8 cellular contexts compared by ENCODE assay signal in genomic region chr5:31193591-31194457, GRCh38.
DNase-seq lines count a peak whose midpoint lies in the region; ATAC-seq, FAIRE-seq and TF ChIP-seq lines count a peak whose summit lies in the region.

Gene CDH6, plus strand, starts transcription at chr5:31193686. Its CDS starts 73,788 bp downstream, at chr5:31267474.

- H3K27ac Mint-ChIP-seq in nephron progenitor cell, result peak within 1 kb of the TSS; percentile 50

- H3K4me1 ChIP-seq in HEK293 (ENCODE audit: control insufficient read depth, insufficient read depth, low read length), result peaks cover 6% of the 10 kb centered on the region; the same call in 1 of the 2 replicates

- peak; percentile 79 for DNase-seq in RCC 7860 (ENCODE audit: low spot score)
- DNase-seq in fibroblast of peridontal ligament (ENCODE audit: extremely low read depth), result peak; percentile 55
- DNase-seq in nephron progenitor cell, result peak; percentile 73
- DNase-seq in SW 1271 (lab: John Stamatoyannopoulos, UW), result no peak
- DNase-seq in NCI-H2029 (lab: John Stamatoyannopoulos, UW), result no peak
- no peak for DNase-seq in cerebellar nuclear complex (lab: John Stamatoyannopoulos, UW)

- H3K27ac ChIP-seq in HEK293 (ENCODE audit: extremely low read depth, low read depth, low read length), result no peak within 1 kb of the TSS

- H3K9me3 ChIP-seq in HEK293 (ENCODE audit: control insufficient read depth, insufficient read depth, low read depth, low read length), result no peaks in the 10 kb centered on the region

- no peaks in the 10 kb centered on the region for H3K36me3 Mint-ChIP-seq in nephron progenitor cell (ENCODE audit: low read depth)

- peak within 1 kb of the TSS; percentile 85 for H3K4me3 Mint-ChIP-seq in nephron progenitor cell

- TF ChIP-seq CTCF in HEK293 (tag by site-specific recombination; IDR thresholded peaks at IDR 0.05) (no peak), nephron progenitor cell (IDR thresholded peaks at IDR 0.05) (no peak)

- H3K36me3 ChIP-seq in HEK293 (ENCODE audit: control insufficient read depth in 2 of 2, insufficient read depth in 1 of 2, low read length in 2 of 2), result no peaks in the 10 kb centered on the region

- POLR2A ChIA-PET in HEK293 (lab: Yijun Ruan, JAX), result interaction anchor here (0.6 kb wide), 1 partner anchor 262 kb away, joined by 3 read pairs; no protein-coding TSS in a partner anchor

- FAIRE-seq in RCC 7860 (lab: Jason Lieb, UNC), result peak; percentile 15

- no peaks in the 10 kb centered on the region for H3K9me3 Mint-ChIP-seq in nephron progenitor cell

- peak within 1 kb of the TSS; percentile 61 for H3K4me3 ChIP-seq in HEK293 (ENCODE audit: low read depth, low read length)

- CTCF ChIA-PET in HEK293 (lab: Yijun Ruan, JAX), result interaction anchor here (0.9 to 1.5 kb wide), 2 partner anchors 38 kb away, joined by 4 read pairs; no protein-coding TSS in a partner anchor

- H3K4me1 Mint-ChIP-seq in nephron progenitor cell, result peaks cover 62% of the 10 kb centered on the region

- H3K27me3 Mint-ChIP-seq in nephron progenitor cell (ENCODE audit: low read depth, poor library complexity), result peaks cover 17% of the 10 kb centered on the region

- no peak for ATAC-seq in GM19397 (IDR thresholded peaks at IDR 0.05; ENCODE audit: unreplicated experiment)

TF ChIP-seq in HEK293, 187 proteins besides CTCF, POLR2A, EP300 and RAD21 (continues in another document):
- TF ChIP-seq MEIS1 (CRISPR knock-in tag; IDR thresholded peaks at IDR 0.05; ENCODE audit: borderline replicate concordance), result peak; percentile 14; the same call in 1 of the 2 replicates
- TF ChIP-seq SP3 (tag by site-specific recombination; IDR thresholded peaks at IDR 0.05), result 0 out of 2 replicates have a peak, but pooled peaks have one; percentile 11
- TF ChIP-seq ZNF600 (tag by site-specific recombination; IDR thresholded peaks at IDR 0.05), result peak; percentile 64; the same call in 1 of the 2 replicates
- TF ChIP-seq, protein P1, sequence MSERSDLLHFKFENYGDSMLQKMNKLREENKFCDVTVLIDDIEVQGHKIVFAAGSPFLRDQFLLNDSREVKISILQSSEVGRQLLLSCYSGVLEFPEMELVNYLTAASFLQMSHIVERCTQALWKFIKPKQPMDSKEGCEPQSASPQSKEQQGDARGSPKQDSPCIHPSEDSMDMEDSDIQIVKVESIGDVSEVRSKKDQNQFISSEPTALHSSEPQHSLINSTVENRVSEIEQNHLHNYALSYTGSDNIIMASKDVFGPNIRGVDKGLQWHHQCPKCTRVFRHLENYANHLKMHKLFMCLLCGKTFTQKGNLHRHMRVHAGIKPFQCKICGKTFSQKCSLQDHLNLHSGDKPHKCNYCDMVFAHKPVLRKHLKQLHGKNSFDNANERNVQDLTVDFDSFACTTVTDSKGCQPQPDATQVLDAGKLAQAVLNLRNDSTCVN (tag by site-specific recombination; optimal IDR thresholded peaks at IDR 0.05), result peak; percentile 46
- TF ChIP-seq, protein P2, sequence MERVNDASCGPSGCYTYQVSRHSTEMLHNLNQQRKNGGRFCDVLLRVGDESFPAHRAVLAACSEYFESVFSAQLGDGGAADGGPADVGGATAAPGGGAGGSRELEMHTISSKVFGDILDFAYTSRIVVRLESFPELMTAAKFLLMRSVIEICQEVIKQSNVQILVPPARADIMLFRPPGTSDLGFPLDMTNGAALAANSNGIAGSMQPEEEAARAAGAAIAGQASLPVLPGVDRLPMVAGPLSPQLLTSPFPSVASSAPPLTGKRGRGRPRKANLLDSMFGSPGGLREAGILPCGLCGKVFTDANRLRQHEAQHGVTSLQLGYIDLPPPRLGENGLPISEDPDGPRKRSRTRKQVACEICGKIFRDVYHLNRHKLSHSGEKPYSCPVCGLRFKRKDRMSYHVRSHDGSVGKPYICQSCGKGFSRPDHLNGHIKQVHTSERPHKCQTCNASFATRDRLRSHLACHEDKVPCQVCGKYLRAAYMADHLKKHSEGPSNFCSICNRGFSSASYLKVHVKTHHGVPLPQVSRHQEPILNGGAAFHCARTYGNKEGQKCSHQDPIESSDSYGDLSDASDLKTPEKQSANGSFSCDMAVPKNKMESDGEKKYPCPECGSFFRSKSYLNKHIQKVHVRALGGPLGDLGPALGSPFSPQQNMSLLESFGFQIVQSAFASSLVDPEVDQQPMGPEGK (tag by site-specific recombination; IDR thresholded peaks at IDR 0.05), result no peak
- TF ChIP-seq ZNF692 (tag by site-specific recombination; IDR thresholded peaks at IDR 0.05), result no peak
- TF ChIP-seq, protein P3, sequence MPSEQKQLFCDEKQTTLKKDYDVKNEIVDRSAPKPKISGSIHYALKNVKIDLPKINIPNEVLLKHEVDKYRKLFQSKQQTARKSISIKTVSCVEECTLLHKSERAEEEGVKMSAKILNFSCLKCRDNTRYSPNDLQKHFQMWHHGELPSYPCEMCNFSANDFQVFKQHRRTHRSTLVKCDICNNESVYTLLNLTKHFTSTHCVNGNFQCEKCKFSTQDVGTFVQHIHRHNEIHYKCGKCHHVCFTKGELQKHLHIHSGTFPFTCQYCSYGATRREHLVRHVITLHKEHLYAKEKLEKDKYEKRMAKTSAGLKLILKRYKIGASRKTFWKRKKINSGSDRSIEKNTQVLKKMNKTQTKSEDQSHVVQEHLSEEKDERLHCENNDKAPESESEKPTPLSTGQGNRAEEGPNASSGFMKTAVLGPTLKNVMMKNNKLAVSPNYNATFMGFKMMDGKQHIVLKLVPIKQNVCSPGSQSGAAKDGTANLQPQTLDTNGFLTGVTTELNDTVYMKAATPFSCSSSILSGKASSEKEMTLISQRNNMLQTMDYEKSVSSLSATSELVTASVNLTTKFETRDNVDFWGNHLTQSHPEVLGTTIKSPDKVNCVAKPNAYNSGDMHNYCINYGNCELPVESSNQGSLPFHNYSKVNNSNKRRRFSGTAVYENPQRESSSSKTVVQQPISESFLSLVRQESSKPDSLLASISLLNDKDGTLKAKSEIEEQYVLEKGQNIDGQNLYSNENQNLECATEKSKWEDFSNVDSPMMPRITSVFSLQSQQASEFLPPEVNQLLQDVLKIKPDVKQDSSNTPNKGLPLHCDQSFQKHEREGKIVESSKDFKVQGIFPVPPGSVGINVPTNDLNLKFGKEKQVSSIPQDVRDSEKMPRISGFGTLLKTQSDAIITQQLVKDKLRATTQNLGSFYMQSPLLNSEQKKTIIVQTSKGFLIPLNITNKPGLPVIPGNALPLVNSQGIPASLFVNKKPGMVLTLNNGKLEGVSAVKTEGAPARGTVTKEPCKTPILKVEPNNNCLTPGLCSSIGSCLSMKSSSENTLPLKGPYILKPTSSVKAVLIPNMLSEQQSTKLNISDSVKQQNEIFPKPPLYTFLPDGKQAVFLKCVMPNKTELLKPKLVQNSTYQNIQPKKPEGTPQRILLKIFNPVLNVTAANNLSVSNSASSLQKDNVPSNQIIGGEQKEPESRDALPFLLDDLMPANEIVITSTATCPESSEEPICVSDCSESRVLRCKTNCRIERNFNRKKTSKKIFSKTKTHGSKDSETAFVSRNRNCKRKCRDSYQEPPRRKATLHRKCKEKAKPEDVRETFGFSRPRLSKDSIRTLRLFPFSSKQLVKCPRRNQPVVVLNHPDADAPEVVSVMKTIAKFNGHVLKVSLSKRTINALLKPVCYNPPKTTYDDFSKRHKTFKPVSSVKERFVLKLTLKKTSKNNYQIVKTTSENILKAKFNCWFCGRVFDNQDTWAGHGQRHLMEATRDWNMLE (tag by site-specific recombination; conservative IDR thresholded peaks at IDR 0.05; ENCODE audit: low read depth), result no peak
- TF ChIP-seq, protein P4, sequence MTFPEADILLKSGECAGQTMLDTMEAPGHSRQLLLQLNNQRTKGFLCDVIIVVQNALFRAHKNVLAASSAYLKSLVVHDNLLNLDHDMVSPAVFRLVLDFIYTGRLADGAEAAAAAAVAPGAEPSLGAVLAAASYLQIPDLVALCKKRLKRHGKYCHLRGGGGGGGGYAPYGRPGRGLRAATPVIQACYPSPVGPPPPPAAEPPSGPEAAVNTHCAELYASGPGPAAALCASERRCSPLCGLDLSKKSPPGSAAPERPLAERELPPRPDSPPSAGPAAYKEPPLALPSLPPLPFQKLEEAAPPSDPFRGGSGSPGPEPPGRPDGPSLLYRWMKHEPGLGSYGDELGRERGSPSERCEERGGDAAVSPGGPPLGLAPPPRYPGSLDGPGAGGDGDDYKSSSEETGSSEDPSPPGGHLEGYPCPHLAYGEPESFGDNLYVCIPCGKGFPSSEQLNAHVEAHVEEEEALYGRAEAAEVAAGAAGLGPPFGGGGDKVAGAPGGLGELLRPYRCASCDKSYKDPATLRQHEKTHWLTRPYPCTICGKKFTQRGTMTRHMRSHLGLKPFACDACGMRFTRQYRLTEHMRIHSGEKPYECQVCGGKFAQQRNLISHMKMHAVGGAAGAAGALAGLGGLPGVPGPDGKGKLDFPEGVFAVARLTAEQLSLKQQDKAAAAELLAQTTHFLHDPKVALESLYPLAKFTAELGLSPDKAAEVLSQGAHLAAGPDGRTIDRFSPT (tag by site-specific recombination; IDR thresholded peaks at IDR 0.05), result 0 out of 2 replicates have a peak, but pooled peaks have one; percentile 22
- TF ChIP-seq ZBTB8A (tag by site-specific recombination; IDR thresholded peaks at IDR 0.05), result peak; percentile 43; the same call in 1 of the 2 replicates
- TF ChIP-seq ZFHX2 (tag by site-specific recombination; conservative IDR thresholded peaks at IDR 0.05), result peak; percentile 57
- TF ChIP-seq ZNF335 (tag by site-specific recombination; conservative IDR thresholded peaks at IDR 0.05), result peak; percentile 79
- TF ChIP-seq, protein P5, sequence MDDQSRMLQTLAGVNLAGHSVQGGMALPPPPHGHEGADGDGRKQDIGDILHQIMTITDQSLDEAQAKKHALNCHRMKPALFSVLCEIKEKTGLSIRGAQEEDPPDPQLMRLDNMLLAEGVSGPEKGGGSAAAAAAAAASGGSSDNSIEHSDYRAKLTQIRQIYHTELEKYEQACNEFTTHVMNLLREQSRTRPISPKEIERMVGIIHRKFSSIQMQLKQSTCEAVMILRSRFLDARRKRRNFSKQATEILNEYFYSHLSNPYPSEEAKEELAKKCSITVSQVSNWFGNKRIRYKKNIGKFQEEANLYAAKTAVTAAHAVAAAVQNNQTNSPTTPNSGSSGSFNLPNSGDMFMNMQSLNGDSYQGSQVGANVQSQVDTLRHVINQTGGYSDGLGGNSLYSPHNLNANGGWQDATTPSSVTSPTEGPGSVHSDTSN (CRISPR knock-in tag; IDR thresholded peaks at IDR 0.05), result 0 out of 2 replicates have a peak, but pooled peaks have one; percentile 45

Comparison
In these comparisons a context has a peak if more than half of its experiments do, and no peak if none do; other contexts are left out.
1. DNase-seq: peak in RCC 7860 (single experiment), fibroblast of peridontal ligament (single experiment) and nephron progenitor cell (single experiment); none in SW 1271 (0 of 2), NCI-H2029 (single experiment) and cerebellar nuclear complex (0 of 2).